Comparison of ENCODE assay signal across 8 cellular contexts in genomic region chr7:131328387-131329175, GRCh38. TPM values are rescaled to one million over a fixed set of nuclear protein-coding genes. Genes with fewer than 3 reads are reported as not detected.
DNase-seq lines count a peak whose midpoint lies in the region; ATAC-seq and TF ChIP-seq lines count a peak whose summit lies in the region.

No MANE protein-coding gene starts in this region.

- H3K4me3 ChIP-seq in HFF-Myc (replicated peaks; ENCODE audit: low read depth, low read length), result peak overlapping the region; percentile 92
- H3K4me3 ChIP-seq in heart left ventricle, result peak overlapping the region; percentile 77 to 98 (median 90)
- peak overlapping the region; percentile 99 for H3K4me3 ChIP-seq in psoas muscle

- TF ChIP-seq CTCF in CD14-positive monocyte (IDR thresholded peaks at IDR 0.05) (no peak), HFF-Myc (IDR thresholded peaks at IDR 0.05; ENCODE audit: low read depth, low read length, missing control alignments) (no peak), heart left ventricle (IDR thresholded peaks at IDR 0.05) (no peak), psoas muscle (IDR thresholded peaks at IDR 0.05) (no peak)

- TF ChIP-seq POLR2A in heart left ventricle (IDR thresholded peaks at IDR 0.05), result no peak

- H3K36me3 ChIP-seq in heart left ventricle (peaks cover 0 to 10% (median 0%) of the 10 kb centered on the region in 9 donors), psoas muscle (ENCODE audit: insufficient read depth in 1 of 2, low read depth in 1 of 2) (peaks cover 0 to 2% of the 10 kb centered on the region in 2 donors)

- H3K4me3 Mint-ChIP-seq in CD14-positive monocyte, result peak overlapping the region; percentile 99 to 100
- H3K4me3 Mint-ChIP-seq in activated CD8-positive, alpha-beta T cell treated with anti-CD3 and anti-CD28 coated beads, Interleukin-2, amount 10 ng/mL, durations not matched to agents 7 days and 5 days, result peak overlapping the region; percentile 98

- H3K36me3 Mint-ChIP-seq in CD14-positive monocyte, result peaks cover 6 to 9% of the 10 kb centered on the region in 2 donors
- peaks cover 15% of the 10 kb centered on the region for H3K36me3 Mint-ChIP-seq in activated CD8-positive, alpha-beta T cell treated with anti-CD3 and anti-CD28 coated beads, Interleukin-2, amount 10 ng/mL, durations not matched to agents 7 days and 5 days (ENCODE audit: low read depth)

- no peak for DNase-seq in CD14-positive monocyte (ENCODE audit: low spot score)
- no peak for DNase-seq in HFF-Myc (ENCODE audit: extremely low read depth, low read depth)
- DNase-seq in activated CD8-positive, alpha-beta T cell treated with anti-CD3 and anti-CD28 coated beads, Interleukin-2, amount 10 ng/mL, durations not matched to agents 7 days and 5 days, result no peak
- DNase-seq in heart left ventricle, result no peak
- DNase-seq in psoas muscle, result no peak
- no peak for DNase-seq in SIG-M5 treated with dmso at 0.1 percent for 504 hours (lab: John Stamatoyannopoulos, UW; ENCODE audit: unreplicated experiment)
- DNase-seq in epidermal melanocyte (ENCODE audit: insufficient read length, low spot score), result no peak
- no peak for DNase-seq in NCI-H1092 (lab: John Stamatoyannopoulos, UW)

- WGBS in heart left ventricle, 4 donors, result 2 to 5% (median 3%) methylated on average over 19 of the region's 19 CpGs
- WGBS in psoas muscle, 3 donors, result 1 to 2% (median 1%) methylated on average over 19 of the region's 19 CpGs

- intact Hi-C loops in CD14-positive monocyte (cut with micrococcal nuclease) (loop anchor here (5.0 kb wide), 2 partner anchors 91 to 221 kb away; no protein-coding TSS in a partner anchor), heart left ventricle (cut with DNase I) (loop anchor here in 7 of 10 donors (5.0 to 10.0 kb wide), 7 partner anchors 74 to 434 kb away; no protein-coding TSS in a partner anchor), psoas muscle (cut with DNase I) (loop anchor here in 1 of 2 donors (5.0 kb wide), 2 partner anchors 94 to 251 kb away; no protein-coding TSS in a partner anchor)

- peaks cover 38% of the 10 kb centered on the region for H3K4me1 Mint-ChIP-seq in CD14-positive monocyte
- H3K4me1 Mint-ChIP-seq in activated CD8-positive, alpha-beta T cell treated with anti-CD3 and anti-CD28 coated beads, Interleukin-2, amount 10 ng/mL, durations not matched to agents 7 days and 5 days (ENCODE audit: low read depth), result peaks cover 39% of the 10 kb centered on the region

- H3K27me3 ChIP-seq in heart left ventricle, result no peaks in the 10 kb centered on the region
- H3K27me3 ChIP-seq in psoas muscle (ENCODE audit: insufficient read depth in 3 of 3, low read length in 2 of 3), result no peaks in the 10 kb centered on the region

- CTCF ChIA-PET in activated CD8-positive, alpha-beta T cell treated with anti-CD3 and anti-CD28 coated beads, Interleukin-2, amount 10 ng/mL, durations not matched to agents 7 days and 5 days (lab: Charles Lee), result interaction anchor here (1.1 to 3.0 kb wide), 4 partner anchors 8 to 267 kb away, joined by 3 to 9 read pairs (median 4); no protein-coding TSS in a partner anchor

- H3K4me1 ChIP-seq in heart left ventricle (peaks cover 0 to 48% (median 29%) of the 10 kb centered on the region in 12 donors), psoas muscle (peaks cover 41% of the 10 kb centered on the region)

- peaks cover 0 to 5% (median 0%) of the 10 kb centered on the region in 3 donors for H3K27me3 Mint-ChIP-seq in CD14-positive monocyte (ENCODE audit: low read depth in 3 of 3)
- H3K27me3 Mint-ChIP-seq in activated CD8-positive, alpha-beta T cell treated with anti-CD3 and anti-CD28 coated beads, Interleukin-2, amount 10 ng/mL, durations not matched to agents 7 days and 5 days (ENCODE audit: low read depth), result no peaks in the 10 kb centered on the region

- H3K27ac ChIP-seq in heart left ventricle (peak overlapping the region; percentile 93 to 99 (median 98)), psoas muscle (peak overlapping the region; percentile 99)

- peaks cover 0 to 4% (median 1%) of the 10 kb centered on the region in 7 donors for H3K9me3 Mint-ChIP-seq in CD14-positive monocyte
- no peaks in the 10 kb centered on the region for H3K9me3 Mint-ChIP-seq in activated CD8-positive, alpha-beta T cell treated with anti-CD3 and anti-CD28 coated beads, Interleukin-2, amount 10 ng/mL, durations not matched to agents 7 days and 5 days (ENCODE audit: insufficient read depth)

- POLR2A ChIA-PET in activated CD8-positive, alpha-beta T cell treated with anti-CD3 and anti-CD28 coated beads, Interleukin-2, amount 10 ng/mL, durations not matched to agents 7 days and 5 days (lab: Charles Lee), result interaction anchor here (0.7 to 3.2 kb wide), 9 partner anchors 8 to 271 kb away, joined by 3 to 21 read pairs (median 4); no protein-coding TSS in a partner anchor

- no peaks in the 10 kb centered on the region for H3K9me3 ChIP-seq in heart left ventricle
- no peaks in the 10 kb centered on the region for H3K9me3 ChIP-seq in psoas muscle

- peak overlapping the region; percentile 96 to 100 (median 99) for H3K27ac Mint-ChIP-seq in CD14-positive monocyte
- H3K27ac Mint-ChIP-seq in activated CD8-positive, alpha-beta T cell treated with anti-CD3 and anti-CD28 coated beads, Interleukin-2, amount 10 ng/mL, durations not matched to agents 7 days and 5 days, result peak overlapping the region; percentile 96

- peak; percentile 35 for ATAC-seq in activated CD8-positive, alpha-beta T cell treated with anti-CD3 and anti-CD28 coated beads, Interleukin-2, amount 10 ng/mL, durations not matched to agents 7 days and 5 days
- ATAC-seq in heart left ventricle (peak in 2 of 4 donors; percentile 1 to 27), psoas muscle (peak in 2 of 4 donors; percentile 4 to 35)

RNA-seq across cellular contexts. Expression of gene MKLN1, which starts 0.9 kb away (rescaled TPM):
- polyA plus RNA-seq in CD14-positive monocyte (10 to 100 TPM; 17.2 to 18.5 TPM), heart left ventricle (10 to 100 TPM; 11.5 to 16.3 TPM), psoas muscle (10 to 100 TPM; 14.7 to 70.8 (median 18.4) TPM)
- 10 to 100 TPM; 31.6 to 34.0 TPM for total RNA-seq in activated CD8-positive, alpha-beta T cell treated with anti-CD3 and anti-CD28 coated beads, Interleukin-2, amount 10 ng/mL, durations not matched to agents 7 days and 5 days
- total RNA-seq in heart left ventricle (10 to 100 TPM; 26.7 to 49.7 (median 42.7) TPM), psoas muscle (10 to 100 TPM; 34.9 to 49.3 (median 45.3) TPM)
